8 cellular contexts compared by ENCODE assay signal in genomic region chr10:22436526-22436892, GRCh38.
A peak's percentile ranks its signal among the peaks of the same experiment; 100 is the strongest.
DNase-seq lines count a peak whose midpoint lies in the region; ATAC-seq and TF ChIP-seq lines count a peak whose summit lies in the region.

No MANE protein-coding gene starts in this region.

- H3K9me3 ChIP-seq in DOHH2 (ENCODE audit: control insufficient read depth, insufficient read depth, low read length) = no peaks in the 10 kb centered on the region
- H3K9me3 ChIP-seq in PC-3 (ENCODE audit: low read length) = no peaks in the 10 kb centered on the region

- no peaks in the 10 kb centered on the region for H3K36me3 ChIP-seq in DOHH2 (ENCODE audit: control insufficient read depth, low read length)
- no peaks in the 10 kb centered on the region for H3K36me3 ChIP-seq in PC-3 (ENCODE audit: low read depth, low read length)

- H3K27ac Mint-ChIP-seq in effector memory CD8-positive, alpha-beta T cell = peak overlapping the region; percentile 98
- H3K27ac Mint-ChIP-seq in nephron progenitor cell = no peak overlapping the region

- peak; percentile 32 for ATAC-seq in GM21786 (IDR thresholded peaks at IDR 0.05; ENCODE audit: unreplicated experiment)
- peak; percentile 8 for ATAC-seq in PC-3
- ATAC-seq in effector memory CD8-positive, alpha-beta T cell (replicated peaks) = peak; percentile 54

- H3K4me3 Mint-ChIP-seq in effector memory CD8-positive, alpha-beta T cell = peak overlapping the region; percentile 93 to 95
- H3K4me3 Mint-ChIP-seq in nephron progenitor cell = peak overlapping the region; percentile 85

- H3K27me3 ChIP-seq in DOHH2 (ENCODE audit: control insufficient read depth, low read length) (peaks cover 24% of the 10 kb centered on the region), PC-3 (ENCODE audit: low read length) (no peaks in the 10 kb centered on the region)

- H3K4me2 ChIP-seq in DOHH2 (ENCODE audit: low read length) (peak overlapping the region; percentile 91), PC-3 (ENCODE audit: low read length) (peak overlapping the region; percentile 98)

- CTCF ChIA-PET in PC-3 (lab: Charles Lee) = interaction anchor here (0.7 kb wide), 1 partner anchor 533 kb away, joined by 3 read pairs; no protein-coding TSS in a partner anchor

- POLR2A ChIA-PET in PC-3 (lab: Charles Lee; ENCODE audit: unreplicated experiment) = interaction anchor here (0.6 to 0.9 kb wide), 2 partner anchors 114 to 276 kb away, joined by 3 to 4 read pairs; no protein-coding TSS in a partner anchor

- peaks cover 20 to 28% of the 10 kb centered on the region in 2 donors for H3K4me1 Mint-ChIP-seq in effector memory CD8-positive, alpha-beta T cell (ENCODE audit: low read depth in 2 of 2)
- peaks cover 62% of the 10 kb centered on the region for H3K4me1 Mint-ChIP-seq in nephron progenitor cell

- BruUV-seq in PC-3 (replicated peaks; lab: Mats Ljungman, UMichigan) = no TSS peak

- peaks cover 0 to 3% of the 10 kb centered on the region in 2 donors for H3K9me3 Mint-ChIP-seq in effector memory CD8-positive, alpha-beta T cell
- no peaks in the 10 kb centered on the region for H3K9me3 Mint-ChIP-seq in nephron progenitor cell

- DNase-seq in PC-3 (no peak), nephron progenitor cell (no peak), GM13977 (ENCODE audit: low spot score) (no peak), NCI-H69 (lab: John Stamatoyannopoulos, UW) (no peak), GM13976 (ENCODE audit: low spot score) (no peak)
- DNase-seq in effector memory CD8-positive, alpha-beta T cell = peak in 1 of 3 experiments; percentile 35

- in situ Hi-C loops in GM13977 (cut with MboI; ENCODE audit: low pct_unique_long_range_greater_than_20kb, low sequenced_read_pairs, unreplicated experiment) = no loop called here
- in situ Hi-C loops in GM13976 (cut with MboI; ENCODE audit: low sequenced_read_pairs, unreplicated experiment) = loop anchor here (25.0 kb wide), 1 partner anchor 424 kb away; the partner anchor contains the start of gene DNAJC1

- H3F3A ChIP-seq in DOHH2 (ENCODE audit: control insufficient read depth, insufficient read depth) (peaks cover 5% of the 10 kb centered on the region; the same call in 1 of the 2 replicates), PC-3 (ENCODE audit: low read length, unreplicated experiment) (peaks cover 12% of the 10 kb centered on the region)

- H3K4me1 ChIP-seq in DOHH2 (ENCODE audit: control insufficient read depth, low read length) (peaks cover 24% of the 10 kb centered on the region), PC-3 (ENCODE audit: insufficient read depth, low read length) (peaks cover 50% of the 10 kb centered on the region)

- H4K20me1 ChIP-seq in DOHH2 (ENCODE audit: control insufficient read depth, insufficient read depth, low read depth, low read length) (no peaks in the 10 kb centered on the region), PC-3 (ENCODE audit: low read length) (no peaks in the 10 kb centered on the region)

- intact Hi-C loops in PC-3 (cut with micrococcal nuclease) = loop anchor here (2.0 to 5.0 kb wide), 3 partner anchors 116 to 276 kb away; partner anchors contain the start of gene PIP4K2A

- TF ChIP-seq CTCF in DOHH2 (IDR thresholded peaks at IDR 0.05; ENCODE audit: low read depth, low read length, poor library complexity, severe bottlenecking) (no peak), PC-3 (conservative IDR thresholded peaks at IDR 0.05; ENCODE audit: low read depth, low read length) (no peak), nephron progenitor cell (IDR thresholded peaks at IDR 0.05) (no peak), GM13977 (IDR thresholded peaks at IDR 0.05; ENCODE audit: extremely low read depth, insufficient read depth, missing control alignments) (no peak), GM13976 (IDR thresholded peaks at IDR 0.05; ENCODE audit: borderline replicate concordance, control extremely low read depth, extremely low read depth, insufficient read depth, missing control alignments) (no peak)

- no peaks in the 10 kb centered on the region for H3K27me3 Mint-ChIP-seq in effector memory CD8-positive, alpha-beta T cell
- H3K27me3 Mint-ChIP-seq in nephron progenitor cell (ENCODE audit: low read depth, poor library complexity) = peaks cover 4% of the 10 kb centered on the region

- peak overlapping the region; percentile 100 for H3K9ac ChIP-seq in PC-3 (ENCODE audit: low read length)

- H3K4me3 ChIP-seq in DOHH2 (ENCODE audit: low read length) = peak overlapping the region; percentile 91
- H3K4me3 ChIP-seq in PC-3 (ENCODE audit: low read length) = peak overlapping the region; percentile 93

- peak overlapping the region; percentile 71 for H2AFZ ChIP-seq in PC-3 (ENCODE audit: low read length)

- H3K9me2 ChIP-seq in DOHH2 (replicated peaks; ENCODE audit: control insufficient read depth, low read length) (no peaks in the 10 kb centered on the region), PC-3 (replicated peaks; ENCODE audit: low read length) (no peaks in the 10 kb centered on the region)

- peaks cover 17% of the 10 kb centered on the region for H3K36me3 Mint-ChIP-seq in effector memory CD8-positive, alpha-beta T cell (ENCODE audit: insufficient read depth)
- H3K36me3 Mint-ChIP-seq in nephron progenitor cell (ENCODE audit: low read depth) = no peaks in the 10 kb centered on the region

- H3K27ac ChIP-seq in DOHH2 (ENCODE audit: low read depth, low read length) (no peak overlapping the region), PC-3 (ENCODE audit: low read length) (peak overlapping the region; percentile 95)

- no peaks in the 10 kb centered on the region for H3K79me2 ChIP-seq in DOHH2 (ENCODE audit: control insufficient read depth, low read length)
- H3K79me2 ChIP-seq in PC-3 (ENCODE audit: low read length) = peaks cover 41% of the 10 kb centered on the region
